Comparison of ENCODE assay signal across 14 cellular contexts in genomic region chr6:47579040-47579439, GRCh38.
DNase-seq lines count a peak whose midpoint lies in the region; ATAC-seq and TF ChIP-seq lines count a peak whose summit lies in the region.
"Had no signal": no experiment of that assay in that cellular context is flagged by ENCODE, and none has a peak within 500 bp of the region (broad histone marks: within the 10 kb centered on the region; RNA-seq: fewer than 3 reads in every experiment).

No MANE protein-coding gene starts in this region.

- CTCF ChIA-PET in HCT116 (lab: Charles Lee) = interaction anchor here (1.0 kb wide), 1 partner anchor 101 kb away, joined by 3 read pairs; the partner anchor contains the start of gene CD2AP

- no peaks in the 10 kb centered on the region for H3K27me3 Mint-ChIP-seq in T-helper 17 cell
- H3K27me3 Mint-ChIP-seq: B cell had no signal

- ATAC-seq in HCT116 = no peak
- ATAC-seq in T-helper 17 cell = no peak
- ATAC-seq: CD8-positive, alpha-beta T cell had no signal

- H3K9ac ChIP-seq in HCT116 (ENCODE audit: low read length) = no peak overlapping the region
- H3K9ac ChIP-seq: BLaER1 treated with 17β-estradiol and CSF1 and Interleukin-3, amounts not matched to agents 10 nM and 100 nM had no signal

- DNase-seq in Daoy (ENCODE audit: low read depth) (peak; percentile 54), HCT116 (ENCODE audit: low read depth, low spot score) (no peak), M059J (ENCODE audit: low read depth) (peak; percentile 40), fibroblast of mammary gland (ENCODE audit: low read depth) (peak; percentile 2), ovary (no peak), HPDE6-E6E7 (ENCODE audit: extremely low spot score) (no peak), T-helper 17 cell (no peak)
- DNase-seq: Calu3; CD8-positive, alpha-beta T cell; DMS79 treated with DMSO at 0.1 percent for 48 hours; GOT3; H7 had no signal

- H3K27me3 ChIP-seq in HCT116 (ENCODE audit: insufficient read depth, low read length) (no peaks in the 10 kb centered on the region), ovary (no peaks in the 10 kb centered on the region)
- H3K27me3 ChIP-seq: BLaER1 treated with 17β-estradiol and CSF1 and Interleukin-3, amounts not matched to agents 10 nM and 100 nM had no signal

- H3K36me3 ChIP-seq in HCT116 (ENCODE audit: control insufficient read depth in 1 of 2, insufficient read depth in 2 of 2, low read length in 2 of 2) = peaks cover 0 to 16% of the 10 kb centered on the region in 2 experiments; a peak in 3 of 4 replicates
- no peaks in the 10 kb centered on the region for H3K36me3 ChIP-seq in ovary

- H3K9me3 ChIP-seq in HCT116 (ENCODE audit: control insufficient read depth in 1 of 2, insufficient read depth in 1 of 2, low read depth in 1 of 2, low read length in 2 of 2) (no peaks in the 10 kb centered on the region), ovary (no peaks in the 10 kb centered on the region), T-helper 17 cell (ENCODE audit: control insufficient read depth, low read length, poor library complexity, severe bottlenecking) (no peaks in the 10 kb centered on the region)
- H3K9me3 ChIP-seq: BLaER1 treated with 17β-estradiol and CSF1 and Interleukin-3, amounts not matched to agents 10 nM and 100 nM had no signal

- H3K27ac Mint-ChIP-seq in T-helper 17 cell = no peak overlapping the region
- H3K27ac Mint-ChIP-seq: B cell; CD8-positive, alpha-beta T cell had no signal

- RAD21 ChIA-PET in HCT116 (lab: Charles Lee; ENCODE audit: low non-redundant PET in 1 of 2, low total read pairs in 2 of 2, uncharacterized antibody in 2 of 2, unreplicated experiment in 2 of 2) = no interaction called here

- BruUV-seq in HCT116 (replicated peaks; lab: Mats Ljungman, UMichigan) = no TSS peak

- POLR2A ChIA-PET in HCT116 (lab: Charles Lee) = no interaction called here

- no peak overlapping the region for H3K4me3 Mint-ChIP-seq in T-helper 17 cell
- H3K4me3 Mint-ChIP-seq: B cell; CD8-positive, alpha-beta T cell had no signal

- H3K79me2 ChIP-seq in HCT116 (ENCODE audit: insufficient read depth, low read length) = peaks cover 3% of the 10 kb centered on the region; the same call in 1 of the 2 replicates

- H3K36me3 Mint-ChIP-seq in T-helper 17 cell (ENCODE audit: low read depth) = peaks cover 9% of the 10 kb centered on the region

- TF ChIP-seq POLR2A in HCT116 (IDR thresholded peaks at IDR 0.05; ENCODE audit: borderline replicate concordance, extremely low read depth, insufficient read depth, insufficient read length) = no peak
- TF ChIP-seq POLR2A in ovary (IDR thresholded peaks at IDR 0.05) = no peak

- no peaks in the 10 kb centered on the region for H3K4me1 Mint-ChIP-seq in T-helper 17 cell

- H3K4me1 ChIP-seq in HCT116 (ENCODE audit: control insufficient read depth in 1 of 2, insufficient read depth in 2 of 2, low read length in 2 of 2) (no peaks in the 10 kb centered on the region), ovary (ENCODE audit: insufficient read depth) (no peaks in the 10 kb centered on the region)
- H3K4me1 ChIP-seq: BLaER1 treated with 17β-estradiol and CSF1 and Interleukin-3, amounts not matched to agents 10 nM and 100 nM had no signal

- H2AFZ ChIP-seq in HCT116 (ENCODE audit: low read depth, low read length, poor library complexity, severe bottlenecking) = no peak overlapping the region

- intact Hi-C loops in HCT116 (cut with micrococcal nuclease) (no loop called here), ovary (cut with DNase I) (no loop called here)

- WGBS in ovary, 3 donors = 95 to 97% (median 96%) methylated on average over 4 of the region's 4 CpGs

- no peaks in the 10 kb centered on the region for H4K20me1 ChIP-seq in HCT116 (ENCODE audit: insufficient read depth)
- H4K20me1 ChIP-seq: BLaER1 treated with 17β-estradiol and CSF1 and Interleukin-3, amounts not matched to agents 10 nM and 100 nM had no signal

- TF ChIP-seq RAD21 in HCT116 (IDR thresholded peaks at IDR 0.05; ENCODE audit: low read depth) = no peak

- no peak overlapping the region for H3K4me2 ChIP-seq in HCT116 (ENCODE audit: low read length)
- H3K4me2 ChIP-seq: BLaER1 treated with 17β-estradiol and CSF1 and Interleukin-3, amounts not matched to agents 10 nM and 100 nM had no signal

- TF ChIP-seq CTCF in HCT116 (IDR thresholded peaks at IDR 0.05 in 2 of 3, conservative IDR thresholded peaks at IDR 0.05 in 1 of 3; ENCODE audit: borderline replicate concordance in 1 of 3, insufficient read depth in 1 of 3, low read depth in 2 of 3, low read length in 2 of 3) (no peak), fibroblast of mammary gland (conservative IDR thresholded peaks at IDR 0.05; ENCODE audit: control insufficient read depth, insufficient read depth, low read depth, low read length) (no peak), ovary (IDR thresholded peaks at IDR 0.05) (no peak)

- no peaks in the 10 kb centered on the region for H3K9me2 ChIP-seq in HCT116 (ENCODE audit: insufficient read depth)

- H3K4me3 ChIP-seq in HCT116 (replicated peaks in 1 of 2; ENCODE audit: low read depth in 1 of 2, low read length in 2 of 2) = no peak overlapping the region
- no peak overlapping the region for H3K4me3 ChIP-seq in fibroblast of mammary gland (ENCODE audit: control insufficient read depth, low read depth, low read length)
- no peak overlapping the region for H3K4me3 ChIP-seq in ovary
- H3K4me3 ChIP-seq: BLaER1 treated with 17β-estradiol and CSF1 and Interleukin-3, amounts not matched to agents 10 nM and 100 nM had no signal

- H3K27ac ChIP-seq in HCT116 (ENCODE audit: low read depth, low read length) (no peak overlapping the region), ovary (no peak overlapping the region)
- H3K27ac ChIP-seq: BLaER1 treated with 17β-estradiol and CSF1 and Interleukin-3, amounts not matched to agents 10 nM and 100 nM had no signal

- no peak for TF ChIP-seq EP300 in ovary (IDR thresholded peaks at IDR 0.05)

TF ChIP-seq in HCT116, 20 proteins besides CTCF, POLR2A, EP300 and RAD21:
- 0 out of 2 replicates have a peak, but pooled peaks have one; percentile 12 for TF ChIP-seq FOSL1 (IDR thresholded peaks at IDR 0.05; ENCODE audit: low read depth)
- TF ChIP-seq EGR1 (IDR thresholded peaks at IDR 0.05; ENCODE audit: low read depth) = no peak

Comparison
In these comparisons a context has a peak if more than half of its experiments do, and no peak if none do; other contexts are left out.
1. DNase-seq: peak in Daoy (single experiment), M059J (single experiment) and fibroblast of mammary gland (single experiment); none in HCT116 (single experiment), ovary (0 of 5), HPDE6-E6E7 (single experiment) and T-helper 17 cell (0 of 3).